ENCODE assay signal across 14 cellular contexts in genomic region chr2:3217646-3218045, GRCh38.
A peak's percentile ranks its signal among the peaks of the same experiment; 100 is the strongest.
DNase-seq lines count a peak whose midpoint lies in the region; ATAC-seq and TF ChIP-seq lines count a peak whose summit lies in the region.
"Had no signal": no experiment of that assay in that cellular context is flagged by ENCODE, and none has a peak within 500 bp of the region (broad histone marks: within the 10 kb centered on the region; RNA-seq: fewer than 3 reads in every experiment).

No MANE protein-coding gene starts in this region.

- peaks cover 30% of the 10 kb centered on the region for H3K4me1 Mint-ChIP-seq in activated T-helper 17 cell treated with anti-CD3 and anti-CD28 coated beads, Interleukin-2, amount 50 U/mL, for 72 hours
- peaks cover 43 to 46% of the 10 kb centered on the region in 2 donors for H3K4me1 Mint-ChIP-seq in natural killer cell

- H3K27ac Mint-ChIP-seq in activated T-helper 17 cell treated with anti-CD3 and anti-CD28 coated beads, Interleukin-2, amount 50 U/mL, for 72 hours = peak overlapping the region; percentile 81
- peak overlapping the region; percentile 59 to 69 for H3K27ac Mint-ChIP-seq in natural killer cell

- peaks cover 10% of the 10 kb centered on the region for H3K36me3 Mint-ChIP-seq in activated T-helper 17 cell treated with anti-CD3 and anti-CD28 coated beads, Interleukin-2, amount 50 U/mL, for 72 hours (ENCODE audit: low read depth)
- no peaks in the 10 kb centered on the region for H3K36me3 Mint-ChIP-seq in natural killer cell

- H3K27me3 Mint-ChIP-seq in activated T-helper 17 cell treated with anti-CD3 and anti-CD28 coated beads, Interleukin-2, amount 50 U/mL, for 72 hours = no peaks in the 10 kb centered on the region
- no peaks in the 10 kb centered on the region for H3K27me3 Mint-ChIP-seq in natural killer cell (ENCODE audit: low read depth in 2 of 2)

- TF ChIP-seq CTCF in natural killer cell (IDR thresholded peaks at IDR 0.05) = no peak

- ATAC-seq in left ventricle myocardium superior = no peak
- no peak for ATAC-seq in activated T-helper 17 cell treated with anti-CD3 and anti-CD28 coated beads, Interleukin-2, amount 50 U/mL, for 72 hours (replicated peaks)
- peak; percentile 63 to 84 (median 69) for ATAC-seq in natural killer cell
- no peak for ATAC-seq in GM19324 (IDR thresholded peaks at IDR 0.05; ENCODE audit: low FRiP score, unreplicated experiment)

- intact Hi-C loops in cardiac septum (cut with DNase I) = no loop called here
- intact Hi-C loops in left ventricle myocardium superior (cut with micrococcal nuclease) = no loop called here
- intact Hi-C loops in natural killer cell (cut with micrococcal nuclease) = no loop called here

- no peak overlapping the region for H3K4me3 Mint-ChIP-seq in activated T-helper 17 cell treated with anti-CD3 and anti-CD28 coated beads, Interleukin-2, amount 50 U/mL, for 72 hours
- peak overlapping the region; percentile 17 for H3K4me3 Mint-ChIP-seq in natural killer cell

- DNase-seq in cardiac septum (ENCODE audit: low spot score) = peak; percentile 24
- DNase-seq in left ventricle myocardium superior = no peak
- no peak for DNase-seq in natural killer cell
- DNase-seq in HT-29 (ENCODE audit: low spot score) = no peak
- DNase-seq in HuH-7.5 (ENCODE audit: low spot score) = no peak
- DNase-seq: BE2C, DMS 273 treated with DMSO at 0.1 percent for 48 hours, IMR-90, Kasumi-1, NCI-H1105 treated with DMSO at 0.1 percent for 48 hours, NCI-H187 treated with DMSO at 0.1 percent for 48 hours, NCI-H446 had no signal

- no peaks in the 10 kb centered on the region for H3K9me3 Mint-ChIP-seq in activated T-helper 17 cell treated with anti-CD3 and anti-CD28 coated beads, Interleukin-2, amount 50 U/mL, for 72 hours
- H3K9me3 Mint-ChIP-seq in natural killer cell = no peaks in the 10 kb centered on the region

Comparison
In these comparisons a context has a peak if more than half of its experiments do, and no peak if none do; other contexts are left out.
1. ATAC-seq: peak in natural killer cell (3 of 3); none in left ventricle myocardium superior (single experiment), activated T-helper 17 cell treated with anti-CD3 and anti-CD28 coated beads, Interleukin-2, amount 50 U/mL, for 72 hours (single experiment) and GM19324 (single experiment).